Comparison of ENCODE assay signal across 9 cellular contexts in genomic region chr7:91636129-91636724, GRCh38.
A peak's percentile ranks its signal among the peaks of the same experiment; 100 is the strongest.
DNase-seq lines count a peak whose midpoint lies in the region; ATAC-seq and TF ChIP-seq lines count a peak whose summit lies in the region.
"Had no signal": no experiment of that assay in that cellular context is flagged by ENCODE, and none has a peak within 500 bp of the region (broad histone marks: within the 10 kb centered on the region; RNA-seq: fewer than 3 reads in every experiment).

No MANE protein-coding gene starts in this region.

- H3K27me3 ChIP-seq in foreskin keratinocyte: no peaks in the 10 kb centered on the region
- no peaks in the 10 kb centered on the region for H3K27me3 ChIP-seq in stomach
- H3K27me3 ChIP-seq: neutrophil had no signal

- 39 to 60% (median 47%) methylated on average over 6 of the region's 6 CpGs for WGBS in stomach, 5 donors

- DNase-seq in GM10248 (ENCODE audit: extremely low spot score) (no peak), OCI-M1 (lab: John Stamatoyannopoulos, UW) (peak; percentile 90), foreskin keratinocyte (peak in 1 of 2 donors; percentile 44), stomach (no peak), NCI-H2196 (lab: John Stamatoyannopoulos, UW; ENCODE audit: unreplicated experiment) (no peak)
- DNase-seq in stimulated activated CD4-positive, alpha-beta T cell treated with anti-CD3 and anti-CD28 coated beads, Interleukin-12 subunit alpha, Interleukin-12 subunit beta, amount 100 ng/mL, for 4 hours: no peak

- no peaks in the 10 kb centered on the region for H3K9me3 ChIP-seq in stomach
- H3K9me3 ChIP-seq: neutrophil had no signal

- peak; percentile 67 for ATAC-seq in HG02798 (IDR thresholded peaks at IDR 0.05; ENCODE audit: poor library complexity, unreplicated experiment)
- peak; percentile 80 for ATAC-seq in foreskin keratinocyte
- ATAC-seq in HG02571 (IDR thresholded peaks at IDR 0.05; ENCODE audit: unreplicated experiment): no peak

- no peak for TF ChIP-seq POLR2A in stomach (IDR thresholded peaks at IDR 0.05)

- no peak overlapping the region for H3K4me3 ChIP-seq in stomach

- CTCF ChIA-PET in GM10248 (lab: Yijun Ruan, JAX): interaction anchor here (1.2 kb wide), 1 partner anchor 546 kb away, joined by 5 read pairs; no protein-coding TSS in a partner anchor

- TF ChIP-seq CTCF in GM10248 (IDR thresholded peaks at IDR 0.05; ENCODE audit: control extremely low read depth, extremely low read depth, low read depth, missing control alignments): peak; percentile 61
- peak; percentile 84 for TF ChIP-seq CTCF in foreskin keratinocyte (conservative IDR thresholded peaks at IDR 0.05)
- peak in 5 of 7 experiments; percentile 41 to 73 (median 55) for TF ChIP-seq CTCF in stomach (IDR thresholded peaks at IDR 0.05)

- intact Hi-C loops in stomach (cut with DNase I; ENCODE audit: low total_unique reads): loop anchor here (10.0 kb wide), 1 partner anchor 551 kb away; no protein-coding TSS in a partner anchor

- TF ChIP-seq EP300 in stomach (IDR thresholded peaks at IDR 0.05): no peak

- POLR2A ChIA-PET in GM10248 (lab: Yijun Ruan, JAX): no interaction called here

- H3K27ac ChIP-seq in foreskin keratinocyte: no peak overlapping the region
- no peak overlapping the region for H3K27ac ChIP-seq in stomach
- H3K27ac ChIP-seq: neutrophil had no signal

- no peaks in the 10 kb centered on the region for H3K36me3 ChIP-seq in stomach
- H3K36me3 ChIP-seq: neutrophil had no signal

- H3K4me1 ChIP-seq in foreskin keratinocyte: no peaks in the 10 kb centered on the region
- H3K4me1 ChIP-seq in stomach: no peaks in the 10 kb centered on the region
